8 cellular contexts compared by ENCODE assay signal in genomic region chr1:231337472-231338269, GRCh38. TPM values are rescaled to one million over a fixed set of nuclear protein-coding genes. Genes with fewer than 3 reads are reported as not detected.
DNase-seq lines count a peak whose midpoint lies in the region; ATAC-seq, FAIRE-seq and TF ChIP-seq lines count a peak whose summit lies in the region.

Gene EXOC8 (minus strand): TSS chr1:231337852. CDS start chr1:231337745, 107 bp downstream.

- CTCF ChIA-PET in Caco-2 (lab: Charles Lee): interaction anchor here (0.5 to 1.6 kb wide), 9 partner anchors 18 to 469 kb away, joined by 3 to 10 read pairs (median 3); no protein-coding TSS in a partner anchor

- DNase-seq in Caco-2 (peak; percentile 95 to 98), HTR-8/SVneo (ENCODE audit: insufficient read length, low spot score) (peak; percentile 98), NOMO-1 treated with dmso at 0.1 percent for 144 hours (lab: John Stamatoyannopoulos, UW; ENCODE audit: unreplicated experiment) (peak; percentile 93), mesenchymal stem cell (peak; percentile 97)
- DNase-seq in activated CD8-positive, alpha-beta memory T cell treated with anti-CD3 and anti-CD28 coated beads for 48 hours (ENCODE audit: low read depth in 2 of 3, low spot score in 2 of 3): peak; percentile 93 to 98 (median 97)
- peak; percentile 97 for DNase-seq in stimulated activated CD8-positive, alpha-beta memory T cell treated with anti-CD3 and anti-CD28 coated beads, Interleukin-12 subunit alpha, Interleukin-12 subunit beta, amount 100 ng/mL, for 4 hours (ENCODE audit: low read depth)

- no peak for TF ChIP-seq CTCF in Caco-2 (IDR thresholded peaks at IDR 0.05; ENCODE audit: insufficient read depth in 1 of 2, low read depth in 1 of 2, low read length in 1 of 2, severe bottlenecking in 1 of 2, unreplicated experiment in 1 of 2)

- ATAC-seq in GM21367 (IDR thresholded peaks at IDR 0.05; ENCODE audit: unreplicated experiment): peak; percentile 59

- peak within 1 kb of the TSS; percentile 71 for H4K91ac ChIP-seq in mesenchymal stem cell (ENCODE audit: low read length)

- peak within 1 kb of the TSS; percentile 75 to 95 for H3K18ac ChIP-seq in mesenchymal stem cell (ENCODE audit: low read depth in 1 of 2, low read length in 2 of 2)

- H3K36me3 Mint-ChIP-seq in Caco-2 (ENCODE audit: insufficient read depth, unreplicated experiment): peaks cover 44% of the 10 kb centered on the region

- peaks cover 7% of the 10 kb centered on the region for H3K79me1 ChIP-seq in mesenchymal stem cell (replicated peaks; ENCODE audit: low read length, poor library complexity, severe bottlenecking)

- peak within 1 kb of the TSS in 1 of 2 experiments; percentile 54 for H3K23ac ChIP-seq in mesenchymal stem cell (ENCODE audit: low read length in 2 of 2)

- H3K27ac Mint-ChIP-seq in Caco-2 (ENCODE audit: unreplicated experiment): peak within 1 kb of the TSS; percentile 98

- FAIRE-seq in HTR-8/SVneo (lab: Jason Lieb, UNC): peak; percentile 94

- H3K4me1 ChIP-seq in Caco-2 (peaks cover 6% of the 10 kb centered on the region), endocrine pancreas (ENCODE audit: control insufficient read depth, insufficient read depth, low read length) (peaks cover 21% of the 10 kb centered on the region), mesenchymal stem cell (ENCODE audit: control insufficient read depth, insufficient read depth, low read depth, low read length) (peaks cover 21% of the 10 kb centered on the region)

- no peak within 1 kb of the TSS for H2BK12ac ChIP-seq in mesenchymal stem cell (ENCODE audit: low read length in 2 of 2)

- no peak within 1 kb of the TSS for H2BK15ac ChIP-seq in mesenchymal stem cell (ENCODE audit: low read depth, poor library complexity, severe bottlenecking)

- peak within 1 kb of the TSS; percentile 70 to 88 for H3K4ac ChIP-seq in mesenchymal stem cell (ENCODE audit: low read depth in 1 of 2, low read length in 2 of 2)

- peak within 1 kb of the TSS; percentile 100 for H3K9ac ChIP-seq in endocrine pancreas (ENCODE audit: control insufficient read depth, insufficient read depth, low read length)
- H3K9ac ChIP-seq in mesenchymal stem cell (ENCODE audit: low read length): peak within 1 kb of the TSS; percentile 96

- peak within 1 kb of the TSS; percentile 76 for H3K4me2 ChIP-seq in mesenchymal stem cell (ENCODE audit: low read length, poor library complexity, severe bottlenecking)

- H3K27me3 Mint-ChIP-seq in Caco-2 (ENCODE audit: insufficient read depth, unreplicated experiment): peaks cover 2% of the 10 kb centered on the region

- under 1% methylated on average over 73 of the region's 74 CpGs for WGBS in mesenchymal stem cell

- H3K36me3 ChIP-seq in Caco-2 (ENCODE audit: control insufficient read depth, insufficient read depth, low read length) (no peaks in the 10 kb centered on the region), endocrine pancreas (ENCODE audit: control insufficient read depth, insufficient read depth, low read length) (no peaks in the 10 kb centered on the region), mesenchymal stem cell (ENCODE audit: control insufficient read depth in 1 of 2, insufficient read depth in 2 of 2, low read depth in 1 of 2, low read length in 2 of 2) (peaks cover 12 to 48% of the 10 kb centered on the region in 2 experiments)

- no TSS peak for BruUV-seq in Caco-2 (replicated peaks; lab: Mats Ljungman, UMichigan)

- H2AK5ac ChIP-seq in mesenchymal stem cell (ENCODE audit: low read length, severe bottlenecking): no peak within 1 kb of the TSS

- peak within 1 kb of the TSS; percentile 91 for H4K8ac ChIP-seq in mesenchymal stem cell (ENCODE audit: low read length)

- peak within 1 kb of the TSS; percentile 98 for H3K4me3 Mint-ChIP-seq in Caco-2 (ENCODE audit: unreplicated experiment)

- no peaks in the 10 kb centered on the region for H3K9me3 Mint-ChIP-seq in Caco-2 (ENCODE audit: unreplicated experiment)

- POLR2A ChIA-PET in Caco-2 (lab: Charles Lee): interaction anchor here (0.6 to 1.4 kb wide), 14 partner anchors 9 to 469 kb away, joined by 3 to 14 read pairs (median 4); partner anchors contain the start of genes C1orf198, GNPAT and TSNAX

- intact Hi-C loops in Caco-2 (cut with micrococcal nuclease; ENCODE audit: unreplicated experiment): loop anchor here (2.0 kb wide), 1 partner anchor 103 kb away; no protein-coding TSS in a partner anchor

- peak within 1 kb of the TSS; percentile 67 for H2BK5ac ChIP-seq in mesenchymal stem cell (ENCODE audit: low read depth, low read length, poor library complexity, severe bottlenecking)

- H3K27me3 ChIP-seq in Caco-2 (replicated peaks; ENCODE audit: control insufficient read depth, insufficient read depth, low read length) (no peaks in the 10 kb centered on the region), endocrine pancreas (ENCODE audit: control insufficient read depth, insufficient read depth, low read length) (no peaks in the 10 kb centered on the region), mesenchymal stem cell (ENCODE audit: control insufficient read depth in 1 of 2, insufficient read depth in 1 of 2, low read length in 2 of 2) (no peaks in the 10 kb centered on the region)

- H3K27ac ChIP-seq in mesenchymal stem cell (ENCODE audit: low read length, poor library complexity, severe bottlenecking): peak within 1 kb of the TSS; percentile 98

- peak within 1 kb of the TSS; percentile 83 for H2AFZ ChIP-seq in mesenchymal stem cell (ENCODE audit: low read depth, low read length)

- peak within 1 kb of the TSS in 1 of 2 experiments; percentile 94 for H3K14ac ChIP-seq in mesenchymal stem cell (ENCODE audit: low read length in 2 of 2)

- no peak within 1 kb of the TSS for H2BK120ac ChIP-seq in mesenchymal stem cell (ENCODE audit: low read depth, low read length)

- peaks cover 25% of the 10 kb centered on the region for H3K4me1 Mint-ChIP-seq in Caco-2 (ENCODE audit: low read depth, unreplicated experiment)

- H3K9me3 ChIP-seq in Caco-2 (no peaks in the 10 kb centered on the region), endocrine pancreas (ENCODE audit: control insufficient read depth, low read length) (no peaks in the 10 kb centered on the region), mesenchymal stem cell (ENCODE audit: control insufficient read depth, low read length) (no peaks in the 10 kb centered on the region)

- H3K4me3 ChIP-seq in Caco-2 (ENCODE audit: low read depth, low read length) (peak within 1 kb of the TSS; percentile 88), endocrine pancreas (ENCODE audit: control insufficient read depth, insufficient read depth, low read length) (peak within 1 kb of the TSS; percentile 96), mesenchymal stem cell (ENCODE audit: insufficient read depth in 1 of 2, low read depth in 1 of 2, low read length in 2 of 2) (peak within 1 kb of the TSS; percentile 95 to 99)

RNA-seq across cellular contexts. Expression of gene EXOC8, which starts in this region (rescaled TPM):
- total RNA-seq in Caco-2 (2022): 17.2 and 18.3 TPM in 2 replicates
- polyA plus RNA-seq in mesenchymal stem cell (2013, experiment 1 of 2): 4.7 TPM
- polyA plus RNA-seq in mesenchymal stem cell (2013, experiment 2 of 2): 4.8 TPM

Comparison
In these comparisons a context has a peak if more than half of its experiments do, and no peak if none do; other contexts are left out.
1. Peak in every context shown above with its lines: DNase-seq, ATAC-seq, H3K4me3 ChIP-seq and H3K27ac ChIP-seq.